In the genomic region with DNA sequence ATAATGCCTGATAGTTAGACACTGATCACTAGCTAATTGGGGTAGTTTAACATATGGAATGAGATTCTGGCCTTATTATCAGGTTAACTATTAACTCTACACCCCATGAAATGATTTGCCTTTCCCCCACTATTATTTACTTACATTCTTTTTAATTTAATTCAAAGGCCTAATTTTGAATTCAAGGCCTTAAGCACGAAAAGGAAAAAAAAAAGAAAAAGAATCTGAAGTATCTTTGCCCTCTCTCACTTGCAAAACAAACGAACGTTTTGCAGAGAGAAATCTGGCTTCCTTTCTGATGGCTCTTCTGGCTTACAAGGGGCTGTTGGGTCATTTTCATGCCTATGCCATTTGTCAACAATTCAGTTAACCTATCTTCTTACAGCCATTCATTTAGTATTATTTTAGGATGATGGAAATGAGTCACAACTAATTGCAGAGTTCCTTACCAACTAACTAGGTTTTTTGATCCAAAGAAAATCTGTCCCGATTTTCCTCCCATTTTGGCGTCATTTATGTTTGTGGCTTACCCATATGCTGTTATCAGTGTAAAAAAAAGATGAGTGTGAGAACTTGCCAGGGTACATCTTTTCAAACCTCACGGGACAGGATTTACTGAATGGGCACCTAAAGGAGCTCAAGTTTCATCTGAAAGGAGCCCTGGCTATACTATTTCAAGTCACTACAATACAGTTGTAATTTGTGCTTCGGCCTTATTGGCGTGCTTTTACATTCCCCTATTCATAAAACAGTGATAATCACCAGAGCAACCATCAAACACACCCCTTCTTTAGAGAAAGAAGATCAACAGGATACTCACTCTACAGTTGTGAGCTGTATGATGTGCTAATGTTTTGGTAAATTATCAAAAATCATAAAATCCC, we compare ENCODE assay signal across 8 cellular contexts. TPM values are rescaled to one million over a fixed set of nuclear protein-coding genes. Genes with fewer than 3 reads are reported as not detected.
A peak's percentile ranks its signal among the peaks of the same experiment; 100 is the strongest.
DNase-seq lines count a peak whose midpoint lies in the region; ATAC-seq and TF ChIP-seq lines count a peak whose summit lies in the region.

No MANE protein-coding gene starts in this region.

- H3K9me3 ChIP-seq in Peyer's patch (no peaks in the 10 kb centered on the region), gastrocnemius medialis (no peaks in the 10 kb centered on the region)

- H3K36me3 ChIP-seq in Peyer's patch (no peaks in the 10 kb centered on the region), gastrocnemius medialis (no peaks in the 10 kb centered on the region)

- intact Hi-C loops in gastrocnemius medialis (cut with DNase I; ENCODE audit: low total_unique reads) (loop anchor here (2.0 to 5.0 kb wide), 4 partner anchors 23 to 231 kb away; no protein-coding TSS in a partner anchor), sciatic nerve (cut with DNase I) (loop anchor here (10.0 kb wide), 1 partner anchor 317 kb away; no protein-coding TSS in a partner anchor)

- H3K36me3 Mint-ChIP-seq in activated naive CD4-positive, alpha-beta T cell treated with anti-CD3 and anti-CD28 coated beads, Interleukin-2, amount 50 U/mL, for 72 hours: peaks cover 0 to 6% of the 10 kb centered on the region in 2 donors
- peaks cover 4 to 7% of the 10 kb centered on the region in 2 donors for H3K36me3 Mint-ChIP-seq in stimulated activated naive B cell treated with anti-CD40 and anti-IgM and Interleukin-4, amounts not matched to agents 10 μg/mL and 1 μg/mL and 100 μg/mL, for 72 hours

- H3K27me3 Mint-ChIP-seq in stimulated activated naive B cell treated with anti-CD40 and anti-IgM and Interleukin-4, amounts not matched to agents 10 μg/mL and 1 μg/mL and 100 μg/mL, for 72 hours: peaks cover 18 to 22% of the 10 kb centered on the region in 2 donors

- DNase-seq in Daoy (ENCODE audit: low read depth) (peak; percentile 89), Peyer's patch (no peak), fibroblast of gingiva (ENCODE audit: low read depth) (peak; percentile 93), gastrocnemius medialis (peak in 1 of 2 donors; percentile 37), sciatic nerve (ENCODE audit: low spot score) (no peak)
- DNase-seq in activated naive CD4-positive, alpha-beta T cell treated with anti-CD3 and anti-CD28 coated beads, Interleukin-2, amount 50 U/mL, for 72 hours (ENCODE audit: low spot score in 2 of 2): no peak
- DNase-seq in stimulated activated naive B cell treated with anti-CD40 and anti-IgM and Interleukin-4, amounts not matched to agents 10 μg/mL and 1 μg/mL and 100 μg/mL, for 72 hours: no peak

- peaks cover 11 to 14% of the 10 kb centered on the region in 2 donors for H3K4me1 Mint-ChIP-seq in stimulated activated naive B cell treated with anti-CD40 and anti-IgM and Interleukin-4, amounts not matched to agents 10 μg/mL and 1 μg/mL and 100 μg/mL, for 72 hours

- H3K27ac Mint-ChIP-seq in activated naive CD4-positive, alpha-beta T cell treated with anti-CD3 and anti-CD28 coated beads, Interleukin-2, amount 50 U/mL, for 72 hours: no peak overlapping the region
- no peak overlapping the region for H3K27ac Mint-ChIP-seq in stimulated activated naive B cell treated with anti-CD40 and anti-IgM and Interleukin-4, amounts not matched to agents 10 μg/mL and 1 μg/mL and 100 μg/mL, for 72 hours

- TF ChIP-seq POLR2A in Peyer's patch (IDR thresholded peaks at IDR 0.05) (no peak), gastrocnemius medialis (IDR thresholded peaks at IDR 0.05) (peak in 1 of 2 donors; percentile 58)

- in situ Hi-C loops in gastrocnemius medialis (cut with MboI; ENCODE audit: low sequenced_read_pairs in 4 of 4): no loop called here

- H3K4me1 ChIP-seq in Peyer's patch (peaks cover 0 to 23% (median 11%) of the 10 kb centered on the region in 4 donors), gastrocnemius medialis (peaks cover 26 to 33% of the 10 kb centered on the region in 2 donors)

- peak overlapping the region in 2 of 4 donors; percentile 94 to 97 for H3K4me3 ChIP-seq in Peyer's patch
- peak overlapping the region in 2 of 4 donors; percentile 85 to 96 for H3K4me3 ChIP-seq in gastrocnemius medialis

- ATAC-seq in gastrocnemius medialis (peak; percentile 56 to 71), sciatic nerve (no peak), HG03108 (IDR thresholded peaks at IDR 0.05; ENCODE audit: unreplicated experiment) (no peak)
- no peak for ATAC-seq in activated naive CD4-positive, alpha-beta T cell treated with anti-CD3 and anti-CD28 coated beads, Interleukin-2, amount 50 U/mL, for 72 hours
- no peak for ATAC-seq in stimulated activated naive B cell treated with anti-CD40 and anti-IgM and Interleukin-4, amounts not matched to agents 10 μg/mL and 1 μg/mL and 100 μg/mL, for 72 hours (replicated peaks)

- H3K27ac ChIP-seq in Peyer's patch: peak overlapping the region; percentile 76 to 95 (median 90)
- peak overlapping the region; percentile 87 to 98 (median 94) for H3K27ac ChIP-seq in gastrocnemius medialis

- no peaks in the 10 kb centered on the region for H3K9me3 Mint-ChIP-seq in activated naive CD4-positive, alpha-beta T cell treated with anti-CD3 and anti-CD28 coated beads, Interleukin-2, amount 50 U/mL, for 72 hours
- no peaks in the 10 kb centered on the region for H3K9me3 Mint-ChIP-seq in stimulated activated naive B cell treated with anti-CD40 and anti-IgM and Interleukin-4, amounts not matched to agents 10 μg/mL and 1 μg/mL and 100 μg/mL, for 72 hours

- TF ChIP-seq CTCF in Peyer's patch (IDR thresholded peaks at IDR 0.05): peak in 1 of 6 experiments; percentile 11
- no peak for TF ChIP-seq CTCF in gastrocnemius medialis (IDR thresholded peaks at IDR 0.05 in 4 of 5, conservative IDR thresholded peaks at IDR 0.05 in 1 of 5)

- H3K4me3 Mint-ChIP-seq in stimulated activated naive B cell treated with anti-CD40 and anti-IgM and Interleukin-4, amounts not matched to agents 10 μg/mL and 1 μg/mL and 100 μg/mL, for 72 hours: no peak overlapping the region

- H3K27me3 ChIP-seq in Peyer's patch (no peaks in the 10 kb centered on the region), gastrocnemius medialis (no peaks in the 10 kb centered on the region)

RNA-seq across cellular contexts. Expression of a gene that starts 1.9 kb away (rescaled TPM):
- 81.0 and 95.0 TPM in 2 replicates for total RNA-seq in Daoy (2014; rRNA removed; shearing (Covaris generic))
- 10 to 100 TPM; 26.4 to 96.8 (median 61.2) TPM for total RNA-seq in Peyer's patch
- 100 to 1,000 TPM; 184 to 644 (median 448) TPM for total RNA-seq in gastrocnemius medialis
- 1 to 10 TPM; 1.9 to 2.3 TPM for total RNA-seq in activated naive CD4-positive, alpha-beta T cell treated with anti-CD3 and anti-CD28 coated beads, Interleukin-2, amount 50 U/mL, for 72 hours
- total RNA-seq in sciatic nerve: 33.7 TPM

Comparison
In these comparisons a context has a peak if more than half of its experiments do, and no peak if none do; other contexts are left out.
1. DNase-seq: peak in Daoy (single experiment) and fibroblast of gingiva (single experiment); none in Peyer's patch (0 of 3), activated naive CD4-positive, alpha-beta T cell treated with anti-CD3 and anti-CD28 coated beads, Interleukin-2, amount 50 U/mL, for 72 hours (0 of 2), stimulated activated naive B cell treated with anti-CD40 and anti-IgM and Interleukin-4, amounts not matched to agents 10 μg/mL and 1 μg/mL and 100 μg/mL, for 72 hours (single experiment) and sciatic nerve (single experiment).
2. ATAC-seq: peak in gastrocnemius medialis (2 of 2); none in activated naive CD4-positive, alpha-beta T cell treated with anti-CD3 and anti-CD28 coated beads, Interleukin-2, amount 50 U/mL, for 72 hours (0 of 2), stimulated activated naive B cell treated with anti-CD40 and anti-IgM and Interleukin-4, amounts not matched to agents 10 μg/mL and 1 μg/mL and 100 μg/mL, for 72 hours (0 of 2), sciatic nerve (single experiment) and HG03108 (single experiment).
3. RNA of a gene that starts 1.9 kb away (total RNA-seq): 184 to 644 TPM in gastrocnemius medialis, 81.0 to 95.0 TPM in Daoy, 26.4 to 96.8 TPM in Peyer's patch and 33.7 TPM in sciatic nerve (single experiment); 1.9 to 2.3 TPM in activated naive CD4-positive, alpha-beta T cell treated with anti-CD3 and anti-CD28 coated beads, Interleukin-2, amount 50 U/mL, for 72 hours; every median in the first group is over 4 times any median in the second.